ENCODE assay signal across 12 cellular contexts in the genomic region with DNA sequence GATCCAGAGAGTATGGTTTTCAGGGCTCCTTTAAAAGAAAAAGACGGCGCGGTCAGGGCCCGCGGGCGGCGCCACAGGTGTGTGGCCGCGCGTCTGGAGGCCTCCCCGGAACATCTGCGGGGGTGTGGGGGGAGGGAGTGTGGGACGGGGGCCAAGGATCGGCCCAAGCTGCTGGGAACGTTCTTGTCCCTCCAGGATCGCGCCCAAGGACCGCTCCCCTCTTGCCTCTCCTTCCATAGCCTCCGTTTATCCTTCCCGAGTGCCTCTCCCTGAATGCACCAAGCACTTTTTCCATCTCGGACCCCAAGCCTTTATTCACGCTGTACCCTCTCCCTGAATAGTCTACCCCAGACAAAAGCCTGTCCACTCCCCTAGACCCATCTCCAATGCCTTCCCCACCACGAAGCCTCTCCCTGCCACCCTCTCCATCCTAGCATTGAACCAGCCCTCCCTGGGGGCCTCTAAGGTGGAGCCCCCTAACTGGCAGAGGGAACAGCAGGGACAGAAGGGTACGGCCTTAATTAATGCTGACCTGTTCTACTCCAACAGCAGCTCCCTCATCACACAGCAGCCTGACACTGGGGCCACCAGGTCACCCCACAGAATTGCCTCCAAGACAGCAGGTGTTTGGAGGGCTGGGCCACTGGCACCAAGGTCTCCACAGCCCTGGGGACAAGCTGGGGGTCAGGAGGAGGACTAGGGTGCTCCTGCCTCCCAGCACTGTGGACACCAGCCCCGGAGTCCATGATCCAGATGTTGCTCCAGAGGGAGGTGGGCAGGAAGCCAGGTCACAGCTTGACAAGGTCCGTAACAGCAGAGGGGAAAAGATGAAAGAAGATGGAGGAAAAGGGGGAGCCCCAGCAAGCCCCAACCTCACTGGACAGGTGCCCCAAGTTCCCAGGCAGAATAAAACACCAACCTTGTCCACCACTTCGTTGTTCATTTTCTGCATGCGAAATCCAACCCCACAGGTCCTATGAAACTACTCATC. TPM values are rescaled to one million over a fixed set of nuclear protein-coding genes. Genes with fewer than 3 reads are reported as not detected.
DNase-seq lines count a peak whose midpoint lies in the region; ATAC-seq, FAIRE-seq and TF ChIP-seq lines count a peak whose summit lies in the region.
"Had no signal": no experiment of that assay in that cellular context is flagged by ENCODE, and none has a peak within 500 bp of the region (broad histone marks: within the 10 kb centered on the region; RNA-seq: fewer than 3 reads in every experiment).

No MANE protein-coding gene starts in this region.

- H3K4me3 ChIP-seq in esophagus squamous epithelium (peak overlapping the region in 3 of 4 donors; percentile 26 to 63 (median 50)), trophoblast cell (ENCODE audit: low read depth, low read length) (no peak overlapping the region)

- H3K4ac ChIP-seq in trophoblast cell (ENCODE audit: low read depth, low read length): no peak overlapping the region

- H4K8ac ChIP-seq in trophoblast cell (ENCODE audit: low read depth, low read length): no peak overlapping the region

- WGBS in esophagus squamous epithelium, 2 donors: 14 to 23% methylated on average over 8 to 12 of the region's 28 CpGs
- WGBS in trophoblast cell (ENCODE audit: extremely low coverage, insufficient coverage, insufficient read length): no CpG with 5 or more reads among the region's 28 CpGs

- H3K9ac ChIP-seq in trophoblast cell (ENCODE audit: low read length): no peak overlapping the region

- no peak overlapping the region for H2AK5ac ChIP-seq in trophoblast cell (ENCODE audit: low read length)

- peak overlapping the region; percentile 40 for H3K4me2 ChIP-seq in trophoblast cell (ENCODE audit: low read length)

- no peaks in the 10 kb centered on the region for H3K79me1 ChIP-seq in trophoblast cell (ENCODE audit: low read length)

- no peak overlapping the region for H2BK12ac ChIP-seq in trophoblast cell (ENCODE audit: low read length)

- peaks cover 13 to 75% (median 22%) of the 10 kb centered on the region in 3 donors for H3K4me1 ChIP-seq in esophagus squamous epithelium
- peaks cover 0 to 12% of the 10 kb centered on the region in 2 experiments for H3K4me1 ChIP-seq in trophoblast cell (ENCODE audit: control insufficient read depth in 1 of 2, insufficient read depth in 2 of 2, low read length in 2 of 2)

- intact Hi-C loops in esophagus squamous epithelium (cut with DNase I): no loop called here

- H3K27me3 ChIP-seq in esophagus squamous epithelium (peaks cover 12 to 89% (median 36%) of the 10 kb centered on the region in 4 donors), trophoblast cell (ENCODE audit: insufficient read depth, low read length) (peaks cover 68% of the 10 kb centered on the region)

- no peaks in the 10 kb centered on the region for H3K79me2 ChIP-seq in trophoblast cell (ENCODE audit: control insufficient read depth, insufficient read depth, low read length, poor library complexity)

- no peaks in the 10 kb centered on the region for H3K36me3 ChIP-seq in esophagus squamous epithelium
- H3K36me3 ChIP-seq in trophoblast cell (ENCODE audit: control insufficient read depth in 1 of 2, insufficient read depth in 2 of 2, low read length in 2 of 2): no peaks in the 10 kb centered on the region

- no peak overlapping the region for H3K18ac ChIP-seq in trophoblast cell (ENCODE audit: low read length)

- no peak overlapping the region for H3K27ac ChIP-seq in esophagus squamous epithelium
- H3K27ac ChIP-seq in trophoblast cell (ENCODE audit: low read depth, low read length): no peak overlapping the region

- TF ChIP-seq CTCF in esophagus squamous epithelium (IDR thresholded peaks at IDR 0.05): no peak

- no peak for FAIRE-seq in GM12891 (lab: Jason Lieb, UNC)
- FAIRE-seq: GM18507, islet of Langerhans had no signal

- H3K9me3 Mint-ChIP-seq in activated T-cell treated with anti-CD3 and anti-CD28 coated beads, Interleukin-2, amount 50 U/mL, for 24 hours: no peaks in the 10 kb centered on the region

- no peaks in the 10 kb centered on the region for H3K36me3 Mint-ChIP-seq in activated T-cell treated with anti-CD3 and anti-CD28 coated beads, Interleukin-2, amount 50 U/mL, for 24 hours (ENCODE audit: low read depth)

- no peak overlapping the region for H4K91ac ChIP-seq in trophoblast cell (ENCODE audit: low read depth, low read length)

- H3K4me3 Mint-ChIP-seq in activated T-cell treated with anti-CD3 and anti-CD28 coated beads, Interleukin-2, amount 50 U/mL, for 24 hours: no peak overlapping the region

- H3K23ac ChIP-seq in trophoblast cell (ENCODE audit: low read length): no peak overlapping the region

- peaks cover 78% of the 10 kb centered on the region for H3K27me3 Mint-ChIP-seq in activated T-cell treated with anti-CD3 and anti-CD28 coated beads, Interleukin-2, amount 50 U/mL, for 24 hours

- H3K9me3 ChIP-seq in esophagus squamous epithelium (no peaks in the 10 kb centered on the region), trophoblast cell (ENCODE audit: insufficient read depth, low read depth, low read length) (peaks cover 16% of the 10 kb centered on the region)

- no peak overlapping the region for H3K14ac ChIP-seq in trophoblast cell (ENCODE audit: low read length)

- H3K4me1 Mint-ChIP-seq in activated T-cell treated with anti-CD3 and anti-CD28 coated beads, Interleukin-2, amount 50 U/mL, for 24 hours (ENCODE audit: low read depth): peaks cover 5% of the 10 kb centered on the region

- H2AFZ ChIP-seq in trophoblast cell (ENCODE audit: insufficient read depth, low read length, poor library complexity): no peak overlapping the region

- H2BK120ac ChIP-seq in trophoblast cell (ENCODE audit: insufficient read depth, low read length, poor library complexity): no peak overlapping the region

- H3K27ac Mint-ChIP-seq in activated T-cell treated with anti-CD3 and anti-CD28 coated beads, Interleukin-2, amount 50 U/mL, for 24 hours: no peak overlapping the region

- TF ChIP-seq POLR2A in esophagus squamous epithelium (IDR thresholded peaks at IDR 0.05): no peak
- no peak for TF ChIP-seq POLR2A in GM12891 (IDR thresholded peaks at IDR 0.05; ENCODE audit: low read depth, low read length)

- no peak for ATAC-seq in left lobe of liver

- peak; percentile 72 for DNase-seq in NCI-H1105 treated with DMSO at 0.1 percent for 48 hours (lab: John Stamatoyannopoulos, UW)
- no peak for DNase-seq in NCI-H1105 (lab: John Stamatoyannopoulos, UW)
- DNase-seq in NCI-H2196 treated with DMSO at 0.1 percent for 48 hours (lab: John Stamatoyannopoulos, UW; ENCODE audit: unreplicated experiment): peak; percentile 73
- no peak for DNase-seq in esophagus squamous epithelium (lab: John Stamatoyannopoulos, UW)
- no peak for DNase-seq in trophoblast cell
- no peak for DNase-seq in activated T-cell treated with anti-CD3 and anti-CD28 coated beads, Interleukin-2, amount 50 U/mL, for 24 hours
- DNase-seq in GM12891 (ENCODE audit: insufficient read length, low spot score): no peak
- DNase-seq in left lobe of liver (ENCODE audit: low spot score): no peak
- DNase-seq: stimulated activated CD4-positive, alpha-beta T cell treated with anti-CD3 and anti-CD28 coated beads, Interleukin-1b, Interleukin-23, amount 100 ng/mL, for 48 hours; stimulated activated naive CD4-positive, alpha-beta T cell treated with Interleukin-2 at 50 U/mL for 16 hours had no signal

- H2BK5ac ChIP-seq in trophoblast cell (ENCODE audit: low read depth, low read length, poor library complexity): no peak overlapping the region

- H4K12ac ChIP-seq in trophoblast cell (ENCODE audit: low read depth, low read length): no peak overlapping the region

TF ChIP-seq in GM12891, 5 proteins besides CTCF, POLR2A, EP300 and RAD21:
- TF ChIP-seq POLR2AphosphoS5 (IDR thresholded peaks at IDR 0.05; ENCODE audit: low read depth, low read length): no peak
- no peak for TF ChIP-seq SPI1 (IDR thresholded peaks at IDR 0.05; ENCODE audit: low read depth, low read length)
- TF ChIP-seq TAF1 (IDR thresholded peaks at IDR 0.05; ENCODE audit: low read depth, low read length): no peak
- TF ChIP-seq POU2F2 (IDR thresholded peaks at IDR 0.05; ENCODE audit: low read depth, low read length): no peak
- no peak for TF ChIP-seq PAX5 (IDR thresholded peaks at IDR 0.05; ENCODE audit: insufficient read depth, low read length, severe bottlenecking)

RNA-seq across cellular contexts. Expression of a gene that starts 3.9 kb away (rescaled TPM):
- total RNA-seq in esophagus squamous epithelium: 1 to 10 TPM in 3 of 4 donors, not detected in 1; 2.1 to 5.0 (median 4.7) TPM
- 2.8 and 3.0 TPM in 2 replicates for polyA plus RNA-seq in trophoblast cell (2013)
- 3.1 TPM for polyA plus RNA-seq in GM12891 (2012; ENCODE audit: low read depth, missing spikeins)
- total RNA-seq in left lobe of liver: 0.13 TPM

Comparison
In these comparisons a context has a peak if more than half of its experiments do, and no peak if none do; other contexts are left out.
1. DNase-seq: peak in NCI-H1105 treated with DMSO at 0.1 percent for 48 hours (single experiment) and NCI-H2196 treated with DMSO at 0.1 percent for 48 hours (single experiment); none in NCI-H1105 (single experiment), esophagus squamous epithelium (single experiment), trophoblast cell (0 of 2), activated T-cell treated with anti-CD3 and anti-CD28 coated beads, Interleukin-2, amount 50 U/mL, for 24 hours (single experiment), GM12891 (single experiment) and left lobe of liver (single experiment).